30 cellular contexts compared by ENCODE assay signal in genomic region chr2:100615471-100615870, GRCh38. TPM values are rescaled to one million over a fixed set of nuclear protein-coding genes. Genes with fewer than 3 reads are reported as not detected.
A peak's percentile ranks its signal among the peaks of the same experiment; 100 is the strongest.
DNase-seq lines count a peak whose midpoint lies in the region; ATAC-seq and TF ChIP-seq lines count a peak whose summit lies in the region.
"Had no signal": no experiment of that assay in that cellular context is flagged by ENCODE, and none has a peak within 500 bp of the region (broad histone marks: within the 10 kb centered on the region; RNA-seq: fewer than 3 reads in every experiment).

No MANE protein-coding gene starts in this region.

- peak; percentile 63 for ATAC-seq in Right ventricle myocardium inferior
- ATAC-seq: HCT116, WTC11 had no signal

- no peak for TF ChIP-seq POLR2A in vagina (IDR thresholded peaks at IDR 0.05)

- intact Hi-C loops in Right ventricle myocardium inferior (cut with DNase I) = no loop called here
- intact Hi-C loops in cardiac septum (cut with DNase I) = no loop called here
- intact Hi-C loops in head of caudate nucleus (cut with DNase I) = loop anchor here (10.0 kb wide), 1 partner anchor 199 kb away; no protein-coding TSS in a partner anchor
- intact Hi-C loops in vagina (cut with DNase I) = no loop called here

- DNase-seq in Right ventricle myocardium inferior (ENCODE audit: missing footprints) (no peak), cardiac septum (ENCODE audit: low spot score) (no peak), head of caudate nucleus (peak in 25 of 42 donors; percentile 16 to 71 (median 45)), myocyte (ENCODE audit: low read depth) (peak; percentile 49), vagina (ENCODE audit: extremely low spot score in 2 of 2) (peak; percentile 64 to 70), HPDE6-E6E7 (ENCODE audit: extremely low spot score) (no peak), dedifferentiated amniotic fluid mesenchymal stem cell (ENCODE audit: extremely low spot score) (no peak), hippocampal formation (lab: John Stamatoyannopoulos, UW) (no peak)
- DNase-seq: activated CD4-positive, alpha-beta T cell treated with anti-CD3 and anti-CD28 coated beads, Interleukin-2, amount 10 ng/mL, durations not matched to agents 7 days and 5 days; activated naive CD4-positive, alpha-beta T cell treated with anti-CD3 and anti-CD28 coated beads, Interleukin-2, amount 50 U/mL, for 16 hours; AML-193; amniotic stem cell; brain microvascular endothelial cell; CD4-positive, alpha-beta T cell; effector memory CD4-positive, alpha-beta T cell; erythroblast; mesendoderm; MV-4-11; naive B cell; occipital lobe; OCI-M1; SIG-M5; stimulated activated CD4-positive, alpha-beta T cell treated with anti-CD3 and anti-CD28 coated beads, Interleukin-1b, Interleukin-23, amount 100 ng/mL, for 48 hours; stimulated activated CD8-positive, alpha-beta memory T cell treated with anti-CD3 and anti-CD28 coated beads, Interleukin-4, amount 100 ng/mL, for 48 hours; stomach; tibial artery had no signal

- H3K36me3 ChIP-seq in vagina = no peaks in the 10 kb centered on the region
- H3K36me3 ChIP-seq: brain microvascular endothelial cell, stomach, tibial artery had no signal

- TF ChIP-seq CTCF in vagina (IDR thresholded peaks at IDR 0.05) = no peak

- H3K9me3 ChIP-seq in vagina = no peaks in the 10 kb centered on the region
- H3K9me3 ChIP-seq: A549, stomach, tibial artery had no signal

- H3K27ac ChIP-seq in vagina = no peak overlapping the region
- H3K27ac ChIP-seq: A549, brain microvascular endothelial cell, stomach, tibial artery had no signal

- no peak overlapping the region for H3K4me3 ChIP-seq in vagina
- H3K4me3 ChIP-seq: A549, smooth muscle cell, stomach, tibial artery had no signal

- no peaks in the 10 kb centered on the region for H3K4me1 ChIP-seq in vagina
- H3K4me1 ChIP-seq: A549, stomach, tibial artery had no signal

- H3K27me3 ChIP-seq in vagina = no peaks in the 10 kb centered on the region
- H3K27me3 ChIP-seq: brain microvascular endothelial cell had no signal

RNA-seq across cellular contexts. Expression of gene PDCL3, which starts 52.7 kb away (rescaled TPM):
- total RNA-seq in Right ventricle myocardium inferior (29.2 TPM), cardiac septum (26.7 TPM), myocyte (20.7 and 33.7 TPM in 2 replicates), vagina (20.1 TPM)
- 23.5 TPM for polyA plus RNA-seq in myocyte (2012)

Comparison
In these comparisons a context has a peak if more than half of its experiments do, and no peak if none do; other contexts are left out.
1. DNase-seq: peak in head of caudate nucleus (25 of 42), myocyte (single experiment) and vagina (2 of 2); none in Right ventricle myocardium inferior (single experiment), cardiac septum (single experiment), HPDE6-E6E7 (single experiment), dedifferentiated amniotic fluid mesenchymal stem cell (single experiment) and hippocampal formation (0 of 2).